Comparison of ENCODE assay signal across 18 cellular contexts in the genomic region with DNA sequence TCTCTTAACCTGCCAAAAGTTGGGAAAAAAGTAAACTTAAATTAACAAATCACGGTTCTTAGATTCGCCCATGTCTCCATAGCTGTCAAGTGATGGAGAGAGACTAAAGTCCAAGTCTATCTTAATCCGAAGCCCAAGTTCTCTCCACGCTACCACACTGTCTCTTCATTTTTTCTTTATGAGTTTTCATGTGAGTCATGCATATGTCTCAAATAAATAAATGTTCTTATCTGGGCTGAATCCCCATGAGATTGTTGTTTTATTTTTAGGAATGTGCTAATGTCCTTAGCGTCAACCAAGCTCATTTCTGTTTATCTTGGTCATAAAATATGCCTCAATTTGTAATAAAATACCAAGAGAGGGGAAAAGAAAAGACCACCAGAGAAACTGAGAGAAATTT.
A peak's percentile ranks its signal among the peaks of the same experiment; 100 is the strongest.
DNase-seq lines count a peak whose midpoint lies in the region; ATAC-seq, FAIRE-seq and TF ChIP-seq lines count a peak whose summit lies in the region.
"Had no signal": no experiment of that assay in that cellular context is flagged by ENCODE, and none has a peak within 500 bp of the region (broad histone marks: within the 10 kb centered on the region; RNA-seq: fewer than 3 reads in every experiment).

No MANE protein-coding gene starts in this region.

- no peak overlapping the region for H3K4me3 ChIP-seq in osteoblast (ENCODE audit: insufficient read depth, low read length)
- H3K4me3 ChIP-seq: mucosa of descending colon, upper lobe of right lung had no signal

- no peak for TF ChIP-seq CTCF in osteoblast (IDR thresholded peaks at IDR 0.05; ENCODE audit: extremely low read depth, low read depth, low read length)
- no peak for TF ChIP-seq CTCF in omental fat pad (IDR thresholded peaks at IDR 0.05)

- H3K36me3 ChIP-seq in osteoblast (ENCODE audit: insufficient read depth, low read length): no peaks in the 10 kb centered on the region
- H3K36me3 ChIP-seq: upper lobe of right lung had no signal

- H3K9me3 ChIP-seq in osteoblast (ENCODE audit: low read depth, low read length): no peaks in the 10 kb centered on the region
- H3K9me3 ChIP-seq: mucosa of descending colon, upper lobe of right lung had no signal

- ATAC-seq in GM19023 (IDR thresholded peaks at IDR 0.05; ENCODE audit: unreplicated experiment) (no peak), omental fat pad (ENCODE audit: low FRiP score) (no peak)
- ATAC-seq: activated CD4-positive, CD25-positive, alpha-beta regulatory T cell treated with anti-CD3 and anti-CD28 coated beads, Interleukin-2, amount 50 U/mL, for 24 hours; foreskin keratinocyte; HepG2; mucosa of descending colon; upper lobe of right lung had no signal

- peak overlapping the region; percentile 23 for H3K27ac ChIP-seq in osteoblast (ENCODE audit: low read depth, low read length)
- H3K27ac ChIP-seq: foreskin keratinocyte, upper lobe of right lung had no signal

- H2AFZ ChIP-seq in osteoblast (ENCODE audit: low read length): no peak overlapping the region

- H3K4me2 ChIP-seq in osteoblast (ENCODE audit: insufficient read depth, low read length): no peak overlapping the region

- no peaks in the 10 kb centered on the region for H3K79me2 ChIP-seq in osteoblast (ENCODE audit: insufficient read depth, low read length)

- H3K27me3 ChIP-seq in osteoblast (ENCODE audit: insufficient read depth, low read length): no peaks in the 10 kb centered on the region
- H3K27me3 ChIP-seq: upper lobe of right lung had no signal

- H4K20me1 ChIP-seq in osteoblast (ENCODE audit: insufficient read depth, low read length): no peaks in the 10 kb centered on the region

- DNase-seq in EL: peak; percentile 68
- DNase-seq in M059J (ENCODE audit: low read depth): peak; percentile 40
- DNase-seq in osteoblast (ENCODE audit: insufficient read length, low spot score, missing footprints): no peak
- no peak for DNase-seq in effector CD4-positive, alpha-beta T cell
- no peak for DNase-seq in omental fat pad (ENCODE audit: low spot score)
- DNase-seq in DMS53 treated with DMSO at 0.1 percent for 48 hours (lab: John Stamatoyannopoulos, UW; ENCODE audit: unreplicated experiment): no peak
- DNase-seq: activated CD8-positive, alpha-beta memory T cell treated with anti-CD3 and anti-CD28 coated beads, Interleukin-2, amount 50 U/mL, for 48 hours; CD4-positive, alpha-beta T cell; mucosa of descending colon; NCI-H1092; posterior cingulate gyrus; stimulated activated CD4-positive, alpha-beta T cell treated with anti-CD3 and anti-CD28 coated beads, Interleukin-1b, Interleukin-23, amount 100 ng/mL, for 48 hours; upper lobe of right lung had no signal

- peak; percentile 89 for FAIRE-seq in endometrium (lab: Jason Lieb, UNC)
- FAIRE-seq: HepG2 had no signal

- H3K4me1 ChIP-seq in osteoblast (ENCODE audit: insufficient read depth, low read length): peaks cover 7% of the 10 kb centered on the region
- H3K4me1 ChIP-seq: foreskin keratinocyte, upper lobe of right lung had no signal

Comparison
In these comparisons a context has a peak if more than half of its experiments do, and no peak if none do; other contexts are left out.
1. DNase-seq: peak in EL (single experiment) and M059J (single experiment); none in osteoblast (single experiment), effector CD4-positive, alpha-beta T cell (single experiment), omental fat pad (single experiment) and DMS53 treated with DMSO at 0.1 percent for 48 hours (single experiment).